In the genomic region with DNA sequence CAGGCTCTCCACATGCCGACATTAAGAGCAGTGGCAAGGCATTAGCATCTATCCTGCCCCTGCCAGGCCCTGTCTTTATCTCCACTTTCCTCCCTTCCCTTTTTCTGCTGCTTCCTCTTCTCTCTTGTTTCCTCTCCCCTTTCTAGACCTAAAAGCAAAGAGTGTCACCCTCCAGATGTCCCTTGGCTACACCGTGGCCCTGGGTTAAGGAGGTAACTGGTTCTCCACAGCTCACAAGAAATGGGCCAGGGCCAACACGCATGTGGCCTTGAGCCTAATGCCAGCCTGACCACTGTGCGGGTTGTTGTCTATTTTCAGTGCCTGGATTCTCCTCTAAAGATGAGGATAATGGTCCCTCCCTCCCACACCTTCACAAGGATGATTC, we compare ENCODE assay signal across 12 cellular contexts.
"Had no signal": no experiment of that assay in that cellular context is flagged by ENCODE, and none has a peak within 500 bp of the region (broad histone marks: within the 10 kb centered on the region; RNA-seq: fewer than 3 reads in every experiment).

No MANE protein-coding gene starts in this region.

- H3K27ac ChIP-seq: ascending aorta, epithelial cell of prostate, prostate gland, right lobe of liver, thoracic aorta had no signal

- H3K9me3 ChIP-seq: ascending aorta, prostate gland, right lobe of liver, thoracic aorta had no signal

- H3K4me3 ChIP-seq: ascending aorta, lung, prostate gland, right lobe of liver, smooth muscle cell, thoracic aorta had no signal

- ATAC-seq: effector memory CD8-positive, alpha-beta T cell; right lobe of liver had no signal

- H3K27me3 ChIP-seq: ascending aorta, right lobe of liver had no signal

- DNase-seq: activated CD4-positive, alpha-beta T cell treated with anti-CD3 and anti-CD28 coated beads, Interleukin-2, amount 10 ng/mL, durations not matched to agents 7 days and 5 days; activated naive CD4-positive, alpha-beta T cell treated with anti-CD3 and anti-CD28 coated beads, Interleukin-2, amount 10 ng/mL, durations not matched to agents 7 days and 5 days; dermis blood vessel endothelial cell; effector memory CD8-positive, alpha-beta T cell; immature natural killer cell; right lobe of liver had no signal

- H3K36me3 ChIP-seq: ascending aorta, prostate gland, right lobe of liver, thoracic aorta had no signal

- H3K4me1 ChIP-seq: ascending aorta, prostate gland, right lobe of liver had no signal
